In genomic region chr6:82364087-82365010, GRCh38 we compare ENCODE assay signal across 8 cellular contexts. TPM values are rescaled to one million over a fixed set of nuclear protein-coding genes. Genes with fewer than 3 reads are reported as not detected.
A peak's percentile ranks its signal among the peaks of the same experiment; 100 is the strongest.
DNase-seq lines count a peak whose midpoint lies in the region; ATAC-seq, FAIRE-seq and TF ChIP-seq lines count a peak whose summit lies in the region.

No MANE protein-coding gene starts in this region.

- H3K4me3 ChIP-seq in breast epithelium (peak overlapping the region; percentile 82 to 86 (median 85)), small intestine (ENCODE audit: low read depth in 1 of 2, low read length in 2 of 2) (peak overlapping the region; percentile 66 to 70)

- no peak for TF ChIP-seq CTCF in breast epithelium (IDR thresholded peaks at IDR 0.05)

- H3K4me1 ChIP-seq in breast epithelium (no peaks in the 10 kb centered on the region), small intestine (ENCODE audit: control insufficient read depth in 2 of 2, insufficient read depth in 1 of 2, low read depth in 1 of 2, low read length in 1 of 2) (peaks cover 0 to 3% of the 10 kb centered on the region in 2 donors)

- ATAC-seq in HG02678 (IDR thresholded peaks at IDR 0.05; ENCODE audit: unreplicated experiment) = peak; percentile 37

- intact Hi-C loops in breast epithelium (cut with DNase I; ENCODE audit: low total_unique reads) = no loop called here

- H3K9me3 ChIP-seq in breast epithelium (no peaks in the 10 kb centered on the region), small intestine (ENCODE audit: control insufficient read depth, low read depth) (no peaks in the 10 kb centered on the region)

- no peak for FAIRE-seq in small intestine (lab: Jason Lieb, UNC)

- 0 to 1% (median 1%) methylated on average over 61 to 87 of the region's 87 CpGs for WGBS in small intestine, 3 donors

- H3K27me3 ChIP-seq in breast epithelium (no peaks in the 10 kb centered on the region), small intestine (ENCODE audit: control insufficient read depth in 2 of 2, insufficient read depth in 2 of 2, low read length in 2 of 2) (peaks cover 0 to 6% of the 10 kb centered on the region in 2 donors)

- DNase-seq in SKM-1 (lab: John Stamatoyannopoulos, UW; ENCODE audit: unreplicated experiment) (peak; percentile 40), SKM-1 treated with dmso at 0.1 percent for 144 hours (lab: John Stamatoyannopoulos, UW; ENCODE audit: unreplicated experiment) (no peak), OCI-M1 (lab: John Stamatoyannopoulos, UW) (peak; percentile 61), breast epithelium (ENCODE audit: low spot score in 2 of 2) (peak; percentile 35 to 67), islet precursor cell (peak; percentile 88), small intestine (peak; percentile 33), NOMO-1 treated with DMSO at 0.1 percent for 48 hours (lab: John Stamatoyannopoulos, UW; ENCODE audit: unreplicated experiment) (no peak)

- H3K36me3 ChIP-seq in breast epithelium (no peaks in the 10 kb centered on the region), small intestine (ENCODE audit: control insufficient read depth in 2 of 2, insufficient read depth in 2 of 2, low read length in 2 of 2) (no peaks in the 10 kb centered on the region)

- TF ChIP-seq POLR2A in breast epithelium (IDR thresholded peaks at IDR 0.05) = no peak

- H3K27ac ChIP-seq in breast epithelium (peak overlapping the region; percentile 88 to 94), small intestine (ENCODE audit: low read depth in 1 of 2, low read length in 1 of 2) (peak overlapping the region in 1 of 2 donors; percentile 90)

RNA-seq across cellular contexts. Expression of gene TPBG, which starts 0.7 kb away (rescaled TPM):
- total RNA-seq in breast epithelium = 10 to 100 TPM; 20.8 to 73.2 (median 49.2) TPM
- polyA plus RNA-seq in small intestine = 1 to 10 TPM; 1.1 to 6.9 (median 1.3) TPM

Comparison
In these comparisons a context has a peak if more than half of its experiments do, and no peak if none do; other contexts are left out.
1. DNase-seq: peak in SKM-1 (single experiment), OCI-M1 (single experiment), breast epithelium (2 of 2), islet precursor cell (single experiment) and small intestine (single experiment); none in SKM-1 treated with dmso at 0.1 percent for 144 hours (single experiment) and NOMO-1 treated with DMSO at 0.1 percent for 48 hours (single experiment).